ENCODE assay signal across 7 cellular contexts in genomic region chr1:94025383-94026340, GRCh38.
DNase-seq lines count a peak whose midpoint lies in the region; ATAC-seq, FAIRE-seq and TF ChIP-seq lines count a peak whose summit lies in the region.

No MANE protein-coding gene starts in this region.

- H3K36me3 Mint-ChIP-seq in nephron (ENCODE audit: low read depth) = no peaks in the 10 kb centered on the region
- H3K36me3 Mint-ChIP-seq in activated T-cell treated with anti-CD3 and anti-CD28 coated beads, Interleukin-2, amount 50 U/mL, for 4 hours (ENCODE audit: insufficient read depth) = no peaks in the 10 kb centered on the region

- no peak overlapping the region for H3K4me3 ChIP-seq in epithelial cell of esophagus (ENCODE audit: low read length)

- H3K4me3 Mint-ChIP-seq in nephron = no peak overlapping the region
- H3K4me3 Mint-ChIP-seq in activated T-cell treated with anti-CD3 and anti-CD28 coated beads, Interleukin-2, amount 50 U/mL, for 4 hours = no peak overlapping the region

- H3K27me3 Mint-ChIP-seq in nephron (ENCODE audit: low read depth) = peaks cover 20% of the 10 kb centered on the region
- peaks cover 6% of the 10 kb centered on the region for H3K27me3 Mint-ChIP-seq in activated T-cell treated with anti-CD3 and anti-CD28 coated beads, Interleukin-2, amount 50 U/mL, for 4 hours (ENCODE audit: low read depth)

- H3K9me3 Mint-ChIP-seq in nephron = no peaks in the 10 kb centered on the region
- no peaks in the 10 kb centered on the region for H3K9me3 Mint-ChIP-seq in activated T-cell treated with anti-CD3 and anti-CD28 coated beads, Interleukin-2, amount 50 U/mL, for 4 hours

- peak; percentile 78 for TF ChIP-seq CTCF in epithelial cell of esophagus (IDR thresholded peaks at IDR 0.05; ENCODE audit: insufficient read depth, low read depth, low read length, missing control alignments)
- peak; percentile 80 to 86 (median 83) for TF ChIP-seq CTCF in nephron (IDR thresholded peaks at IDR 0.05; ENCODE audit: unreplicated experiment in 3 of 3)

- H3K27ac Mint-ChIP-seq in nephron = no peak overlapping the region

- ATAC-seq in activated T-cell treated with anti-CD3 and anti-CD28 coated beads, Interleukin-2, amount 50 U/mL, for 4 hours = no peak

- H3K4me1 Mint-ChIP-seq in nephron = peaks cover 16% of the 10 kb centered on the region
- no peaks in the 10 kb centered on the region for H3K4me1 Mint-ChIP-seq in activated T-cell treated with anti-CD3 and anti-CD28 coated beads, Interleukin-2, amount 50 U/mL, for 4 hours (ENCODE audit: low read depth)

- peak; percentile 24 for DNase-seq in KG1 (lab: John Stamatoyannopoulos, UW)
- peak; percentile 37 for DNase-seq in RPMI8226
- DNase-seq in epithelial cell of esophagus (ENCODE audit: low read depth) = peak; percentile 74
- DNase-seq in NCI-H1930 (lab: John Stamatoyannopoulos, UW) = no peak
- DNase-seq in activated T-cell treated with anti-CD3 and anti-CD28 coated beads, Interleukin-2, amount 50 U/mL, for 4 hours = no peak

- peak; percentile 95 for FAIRE-seq in G401.6 (lab: Jason Lieb, UNC)

Comparison
In these comparisons a context has a peak if more than half of its experiments do, and no peak if none do; other contexts are left out.
1. DNase-seq: peak in KG1 (single experiment), RPMI8226 (single experiment) and epithelial cell of esophagus (single experiment); none in NCI-H1930 (0 of 2) and activated T-cell treated with anti-CD3 and anti-CD28 coated beads, Interleukin-2, amount 50 U/mL, for 4 hours (single experiment).